ENCODE assay signal across 14 cellular contexts in the genomic region with DNA sequence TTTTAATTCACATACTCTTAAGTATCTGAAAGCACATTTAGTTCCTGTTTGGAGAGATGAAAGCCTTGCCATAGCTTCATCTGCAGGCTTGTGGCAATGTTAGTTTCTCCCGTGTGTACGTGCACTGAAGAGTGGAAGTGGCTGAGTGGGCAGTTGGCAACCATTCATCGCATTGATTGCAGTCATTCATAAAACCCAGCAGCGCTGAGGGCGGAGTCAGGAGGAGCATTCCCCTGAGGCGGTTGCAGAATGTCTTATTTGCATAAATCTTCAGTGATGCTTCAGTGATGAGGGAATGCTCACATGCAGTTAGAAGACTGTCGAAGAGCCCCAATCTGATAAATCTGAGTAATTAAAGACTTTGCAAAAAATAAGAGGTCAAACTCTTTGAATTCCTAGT.
DNase-seq lines count a peak whose midpoint lies in the region; ATAC-seq lines count a peak whose summit lies in the region.
"Had no signal": no experiment of that assay in that cellular context is flagged by ENCODE, and none has a peak within 500 bp of the region (broad histone marks: within the 10 kb centered on the region; RNA-seq: fewer than 3 reads in every experiment).

No MANE protein-coding gene starts in this region.

- peak; percentile 75 for ATAC-seq in GM18873 (IDR thresholded peaks at IDR 0.05; ENCODE audit: low FRiP score, unreplicated experiment)

- peak; percentile 63 for DNase-seq in Ammon's horn (ENCODE audit: low spot score)
- peak; percentile 51 for DNase-seq in NCI-H1105 (lab: John Stamatoyannopoulos, UW)
- peak; percentile 61 for DNase-seq in cerebellar cortex (ENCODE audit: low spot score)
- DNase-seq in NCI-H1092 (lab: John Stamatoyannopoulos, UW): no peak
- no peak for DNase-seq in GF-D8 (lab: John Stamatoyannopoulos, UW)
- DNase-seq in pons (ENCODE audit: low spot score): no peak
- DNase-seq in NCI-H510A (lab: John Stamatoyannopoulos, UW): no peak
- DNase-seq: activated B cell treated with CpG ODN at 0.5 μM for 24 hours; activated CD8-positive, alpha-beta memory T cell treated with anti-CD3 and anti-CD28 coated beads, Interleukin-2, amount 50 U/mL, for 48 hours; activated naive CD8-positive, alpha-beta T cell treated with anti-CD3 and anti-CD28 coated beads, Interleukin-2, amount 10 ng/mL, durations not matched to agents 7 days and 5 days; cerebellar nuclear complex; DMS79; NCI-H1048 had no signal

Comparison
In these comparisons a context has a peak if more than half of its experiments do, and no peak if none do; other contexts are left out.
1. DNase-seq: peak in Ammon's horn (single experiment), NCI-H1105 (single experiment) and cerebellar cortex (single experiment); none in NCI-H1092 (single experiment), GF-D8 (single experiment), pons (single experiment) and NCI-H510A (single experiment).